1 cellular context compared by ENCODE assay signal in genomic region chr10:3699896-3700295, GRCh38.
TF ChIP-seq lines count a peak whose summit lies in the region.

No MANE protein-coding gene starts in this region.

TF ChIP-seq in H1, 55 proteins besides CTCF, POLR2A, EP300 and RAD21:
- peak; percentile 59; the same call in 1 of the 2 replicates for TF ChIP-seq CEBPB (IDR thresholded peaks at IDR 0.05; ENCODE audit: low read depth, low read length)
- TF ChIP-seq SIRT6 (IDR thresholded peaks at IDR 0.05; ENCODE audit: low read length) = no peak
